In the genomic region with DNA sequence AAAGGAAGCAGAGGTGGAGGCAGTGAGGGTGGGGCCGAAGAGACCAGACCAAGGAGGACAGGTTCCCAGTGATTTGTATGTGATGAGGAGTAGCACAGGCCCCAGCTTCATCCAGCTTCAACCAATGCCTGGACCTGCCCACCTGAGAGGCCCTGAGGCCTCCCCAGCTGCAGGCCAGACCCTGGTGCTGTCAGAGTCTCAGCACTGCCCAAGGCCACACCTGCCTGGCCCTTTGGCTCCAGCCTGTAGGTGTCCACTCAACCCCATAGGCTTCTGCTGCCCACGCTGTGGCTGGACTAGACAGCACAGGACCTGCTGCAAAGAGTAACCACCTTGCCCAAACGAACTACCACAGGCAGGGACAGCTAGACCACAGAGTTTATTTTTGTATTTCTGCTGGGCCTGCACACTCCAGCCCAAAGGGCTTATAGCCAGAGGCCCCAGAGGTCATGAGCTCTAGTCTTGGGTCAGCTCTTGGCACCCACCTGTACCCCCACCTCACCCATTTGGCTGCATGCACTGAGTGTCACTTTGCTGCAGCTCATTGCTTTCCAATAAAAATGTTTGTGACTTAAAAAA, we compare ENCODE assay signal across 9 cellular contexts.
DNase-seq lines count a peak whose midpoint lies in the region; ATAC-seq, FAIRE-seq and TF ChIP-seq lines count a peak whose summit lies in the region.
"Had no signal": no experiment of that assay in that cellular context is flagged by ENCODE, and none has a peak within 500 bp of the region (broad histone marks: within the 10 kb centered on the region; RNA-seq: fewer than 3 reads in every experiment).

No MANE protein-coding gene starts in this region.

- no peak overlapping the region for H3K9ac ChIP-seq in HepG2 (ENCODE audit: insufficient read depth, low read depth, low read length)
- H3K9ac ChIP-seq in colonic mucosa (ENCODE audit: low read depth in 2 of 2, low read length in 2 of 2) = no peak overlapping the region

- no peak overlapping the region for H2AFZ ChIP-seq in HepG2 (ENCODE audit: low read length)

- TF ChIP-seq EP300 in HepG2 (IDR thresholded peaks at IDR 0.05; ENCODE audit: low read depth in 2 of 2, low read length in 2 of 2) = no peak
- no peak for TF ChIP-seq EP300 in HepG2 (CRISPR knock-in tag; IDR thresholded peaks at IDR 0.05; ENCODE audit: borderline replicate concordance)
- TF ChIP-seq EP300 in transverse colon (IDR thresholded peaks at IDR 0.05; ENCODE audit: low read depth) = no peak

- H3K79me2 ChIP-seq in HepG2 (ENCODE audit: insufficient read depth, low read length) = no peaks in the 10 kb centered on the region

- in situ Hi-C loops in HepG2 (cut with HindIII; ENCODE audit: extremely low pct_ligation_motif_present, low pct_unique_long_range_greater_than_20kb) = loop anchor here (5.0 kb wide), 1 partner anchor 81 kb away; the partner anchor contains the start of gene CDV3
- in situ Hi-C loops in transverse colon (cut with MboI; ENCODE audit: low pct_ligation_motif_present in 1 of 4, low pct_unique_long_range_greater_than_20kb in 1 of 4, low sequenced_read_pairs in 3 of 4) = no loop called here

- intact Hi-C loops in HepG2 (cut with micrococcal nuclease; ENCODE audit: unreplicated experiment) = no loop called here
- intact Hi-C loops in right lobe of liver (cut with DNase I) = no loop called here
- intact Hi-C loops in transverse colon (cut with DNase I; ENCODE audit: low total_unique reads) = no loop called here
- intact Hi-C loops in colonic mucosa (cut with DNase I) = no loop called here
- intact Hi-C loops in psoas muscle (cut with DNase I) = no loop called here

- no peak overlapping the region for H3K27ac ChIP-seq in HepG2 (ENCODE audit: extremely low read length, insufficient read depth, low read length)
- H3K27ac ChIP-seq in right lobe of liver = no peak overlapping the region
- peak overlapping the region; percentile 65 to 85 (median 76) for H3K27ac ChIP-seq in Peyer's patch
- H3K27ac ChIP-seq in transverse colon = peak overlapping the region in 3 of 4 donors; percentile 36 to 62 (median 49)
- no peak overlapping the region for H3K27ac ChIP-seq in colonic mucosa
- H3K27ac ChIP-seq in psoas muscle = no peak overlapping the region

- CTCF ChIA-PET in HepG2 (lab: Yijun Ruan, JAX; ENCODE audit: low intra/inter-chr PET ratio, low total read pairs) = no interaction called here

- no TSS peak for BruUV-seq in HepG2 (replicated peaks; lab: Mats Ljungman, UMichigan)

- 100% methylated on average over 1 of the region's 3 CpGs for WGBS in HepG2 (ENCODE audit: low lambda C conversion rate)
- WGBS in right lobe of liver (ENCODE audit: insufficient coverage, low coverage, low lambda C conversion rate, missing lambda C conversion rate) = 80% methylated on average over 1 of the region's 3 CpGs
- 71% methylated on average over 3 of the region's 3 CpGs; no CpG with 5 or more reads in 1 of the 2 donors for WGBS in transverse colon (ENCODE audit: low coverage in 1 of 2), 2 donors
- 73 to 89% (median 79%) methylated on average over 3 of the region's 3 CpGs for WGBS in psoas muscle, 3 donors

- peak; percentile 18; the same call in 1 of the 3 replicates for ATAC-seq in HepG2
- ATAC-seq in right lobe of liver = no peak
- peak; percentile 7 for ATAC-seq in HG02840 (IDR thresholded peaks at IDR 0.05; ENCODE audit: low FRiP score, unreplicated experiment)
- no peak for ATAC-seq in psoas muscle

- no peak for TF ChIP-seq CTCF in HepG2 (CRISPR knock-in tag; IDR thresholded peaks at IDR 0.05)
- no peak for TF ChIP-seq CTCF in right lobe of liver (IDR thresholded peaks at IDR 0.05)
- TF ChIP-seq CTCF in Peyer's patch (IDR thresholded peaks at IDR 0.05) = no peak
- no peak for TF ChIP-seq CTCF in transverse colon (IDR thresholded peaks at IDR 0.05)
- TF ChIP-seq CTCF in colonic mucosa (IDR thresholded peaks at IDR 0.05) = no peak
- no peak for TF ChIP-seq CTCF in psoas muscle (IDR thresholded peaks at IDR 0.05)

- DNase-seq in HepG2 (ENCODE audit: low spot score) (no peak), right lobe of liver (no peak), Peyer's patch (no peak), transverse colon (no peak), colonic mucosa (no peak), medulla oblongata (ENCODE audit: extremely low spot score) (no peak), psoas muscle (no peak)
- DNase-seq: MG63 had no signal

- no peak overlapping the region for H3K4me2 ChIP-seq in HepG2 (ENCODE audit: low read depth, low read length)

- POLR2A ChIA-PET in HepG2 (lab: Yijun Ruan, JAX) = interaction anchor here (4.7 kb wide), 1 partner anchor 82 kb away, joined by 22 read pairs; the partner anchor contains the start of gene CDV3

- no peaks in the 10 kb centered on the region; the same call in 1 of the 2 replicates for H3K9me3 ChIP-seq in HepG2 (ENCODE audit: low read length)
- H3K9me3 ChIP-seq in right lobe of liver = no peaks in the 10 kb centered on the region
- no peaks in the 10 kb centered on the region for H3K9me3 ChIP-seq in Peyer's patch
- no peaks in the 10 kb centered on the region for H3K9me3 ChIP-seq in transverse colon
- no peaks in the 10 kb centered on the region for H3K9me3 ChIP-seq in colonic mucosa
- no peaks in the 10 kb centered on the region for H3K9me3 ChIP-seq in psoas muscle
- H3K9me3 ChIP-seq: MG63 had no signal

- TF ChIP-seq POLR2A in HepG2 (IDR thresholded peaks at IDR 0.05; ENCODE audit: insufficient read depth in 1 of 2, low read depth in 2 of 2, low read length in 2 of 2) (no peak), right lobe of liver (IDR thresholded peaks at IDR 0.05) (no peak), Peyer's patch (IDR thresholded peaks at IDR 0.05) (no peak), transverse colon (IDR thresholded peaks at IDR 0.05) (no peak)

- H3K36me3 ChIP-seq in HepG2 (replicated peaks in 1 of 2; ENCODE audit: control insufficient read depth in 1 of 2, insufficient read depth in 2 of 2, low read length in 2 of 2) = no peaks in the 10 kb centered on the region; a peak in 1 of 5 replicates
- H3K36me3 ChIP-seq in right lobe of liver = no peaks in the 10 kb centered on the region
- no peaks in the 10 kb centered on the region for H3K36me3 ChIP-seq in Peyer's patch
- H3K36me3 ChIP-seq in transverse colon = no peaks in the 10 kb centered on the region
- no peaks in the 10 kb centered on the region for H3K36me3 ChIP-seq in colonic mucosa
- no peaks in the 10 kb centered on the region for H3K36me3 ChIP-seq in psoas muscle (ENCODE audit: insufficient read depth in 1 of 2, low read depth in 1 of 2)
- H3K36me3 ChIP-seq: MG63 had no signal

- no peaks in the 10 kb centered on the region for H3K27me3 ChIP-seq in HepG2 (ENCODE audit: control insufficient read depth in 1 of 2, insufficient read depth in 2 of 2, low read length in 2 of 2)
- H3K27me3 ChIP-seq in right lobe of liver = no peaks in the 10 kb centered on the region
- no peaks in the 10 kb centered on the region for H3K27me3 ChIP-seq in Peyer's patch
- no peaks in the 10 kb centered on the region for H3K27me3 ChIP-seq in transverse colon
- H3K27me3 ChIP-seq in colonic mucosa = no peaks in the 10 kb centered on the region
- H3K27me3 ChIP-seq in psoas muscle (ENCODE audit: insufficient read depth in 3 of 3, low read length in 2 of 3) = no peaks in the 10 kb centered on the region
- H3K27me3 ChIP-seq: MG63 had no signal

- H3K4me1 ChIP-seq in HepG2 (ENCODE audit: insufficient read depth, low read length) = peaks cover 17% of the 10 kb centered on the region
- H3K4me1 ChIP-seq in right lobe of liver = no peaks in the 10 kb centered on the region
- peaks cover 0 to 18% (median 7%) of the 10 kb centered on the region in 4 donors for H3K4me1 ChIP-seq in Peyer's patch
- H3K4me1 ChIP-seq in transverse colon = peaks cover 0 to 3% (median 0%) of the 10 kb centered on the region in 4 donors
- H3K4me1 ChIP-seq in colonic mucosa = no peaks in the 10 kb centered on the region
- no peaks in the 10 kb centered on the region for H3K4me1 ChIP-seq in psoas muscle

- FAIRE-seq in HepG2 (lab: Jason Lieb, UNC) = no peak

- no peaks in the 10 kb centered on the region for H4K20me1 ChIP-seq in HepG2 (ENCODE audit: insufficient read depth, low read length)

- no peak for TF ChIP-seq RAD21 in HepG2 (CRISPR knock-in tag; IDR thresholded peaks at IDR 0.05)

- H3K4me3 ChIP-seq in HepG2 (replicated peaks in 1 of 3; ENCODE audit: insufficient read depth in 1 of 3, low read depth in 2 of 3, low read length in 3 of 3) = no peak overlapping the region
- H3K4me3 ChIP-seq in right lobe of liver = no peak overlapping the region
- H3K4me3 ChIP-seq in Peyer's patch = no peak overlapping the region
- H3K4me3 ChIP-seq in transverse colon = no peak overlapping the region
- H3K4me3 ChIP-seq in colonic mucosa = no peak overlapping the region
- no peak overlapping the region for H3K4me3 ChIP-seq in psoas muscle
- H3K4me3 ChIP-seq: MG63 had no signal

TF ChIP-seq in HepG2, 621 proteins besides CTCF, POLR2A, EP300 and RAD21 (continues in another document):
- no peak for TF ChIP-seq GTF3A (CRISPR knock-in tag; conservative IDR thresholded peaks at IDR 0.05)
- TF ChIP-seq ZNF230 (CRISPR knock-in tag; IDR thresholded peaks at IDR 0.05) = no peak
- TF ChIP-seq ZGPAT (CRISPR knock-in tag; IDR thresholded peaks at IDR 0.05) = no peak
- TF ChIP-seq ZNF124 (CRISPR knock-in tag; IDR thresholded peaks at IDR 0.05) = no peak
- no peak for TF ChIP-seq NCOA1 (CRISPR knock-in tag; IDR thresholded peaks at IDR 0.05)
- no peak for TF ChIP-seq SOX5 (CRISPR knock-in tag; IDR thresholded peaks at IDR 0.05; ENCODE audit: borderline replicate concordance)
- no peak for TF ChIP-seq ZFP41 (CRISPR knock-in tag; IDR thresholded peaks at IDR 0.05; ENCODE audit: borderline replicate concordance)
- TF ChIP-seq, protein P1, sequence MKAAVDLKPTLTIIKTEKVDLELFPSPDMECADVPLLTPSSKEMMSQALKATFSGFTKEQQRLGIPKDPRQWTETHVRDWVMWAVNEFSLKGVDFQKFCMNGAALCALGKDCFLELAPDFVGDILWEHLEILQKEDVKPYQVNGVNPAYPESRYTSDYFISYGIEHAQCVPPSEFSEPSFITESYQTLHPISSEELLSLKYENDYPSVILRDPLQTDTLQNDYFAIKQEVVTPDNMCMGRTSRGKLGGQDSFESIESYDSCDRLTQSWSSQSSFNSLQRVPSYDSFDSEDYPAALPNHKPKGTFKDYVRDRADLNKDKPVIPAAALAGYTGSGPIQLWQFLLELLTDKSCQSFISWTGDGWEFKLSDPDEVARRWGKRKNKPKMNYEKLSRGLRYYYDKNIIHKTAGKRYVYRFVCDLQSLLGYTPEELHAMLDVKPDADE (CRISPR knock-in tag; IDR thresholded peaks at IDR 0.05) = no peak

Comparison
In these comparisons a context has a peak if more than half of its experiments do, and no peak if none do; other contexts are left out.
1. ATAC-seq: peak in HepG2 (single experiment) and HG02840 (single experiment); none in right lobe of liver (0 of 4) and psoas muscle (0 of 4).
2. H3K27ac ChIP-seq: peak in Peyer's patch (4 of 4) and transverse colon (3 of 4); none in HepG2 (single experiment), right lobe of liver (0 of 3), colonic mucosa (single experiment) and psoas muscle (single experiment).